ENCODE assay signal across 11 cellular contexts in genomic region chr7:45035909-45036308, GRCh38. TPM values are rescaled to one million over a fixed set of nuclear protein-coding genes. Genes with fewer than 3 reads are reported as not detected.
DNase-seq lines count a peak whose midpoint lies in the region; ATAC-seq and TF ChIP-seq lines count a peak whose summit lies in the region.
"Had no signal": no experiment of that assay in that cellular context is flagged by ENCODE, and none has a peak within 500 bp of the region (broad histone marks: within the 10 kb centered on the region; RNA-seq: fewer than 3 reads in every experiment).

No MANE protein-coding gene starts in this region.

- ATAC-seq in activated naive CD4-positive, alpha-beta T cell treated with anti-CD3 and anti-CD28 coated beads, Interleukin-2, amount 50 U/mL, for 72 hours, result peak; percentile 22 to 35
- ATAC-seq in naive thymus-derived CD8-positive, alpha-beta T cell, result peak; percentile 37 to 66

- H3K9me3 Mint-ChIP-seq in IgD-negative memory B cell, result no peaks in the 10 kb centered on the region
- no peaks in the 10 kb centered on the region for H3K9me3 Mint-ChIP-seq in activated naive CD4-positive, alpha-beta T cell treated with anti-CD3 and anti-CD28 coated beads, Interleukin-2, amount 50 U/mL, for 72 hours
- no peaks in the 10 kb centered on the region for H3K9me3 Mint-ChIP-seq in naive thymus-derived CD8-positive, alpha-beta T cell
- H3K9me3 Mint-ChIP-seq: GM23338 had no signal

- no peak for TF ChIP-seq CTCF in GM10266 (IDR thresholded peaks at IDR 0.05; ENCODE audit: control insufficient read depth, insufficient read depth, low read depth, missing control alignments)

- DNase-seq in NCI-H1417 (lab: John Stamatoyannopoulos, UW) (peak in 2 of 3 experiments; percentile 29 to 67), NCI-H1417 treated with DMSO at 0.1 percent for 48 hours (lab: John Stamatoyannopoulos, UW) (no peak), NCI-H2107 treated with DMSO at 0.1 percent for 48 hours (lab: John Stamatoyannopoulos, UW; ENCODE audit: unreplicated experiment) (no peak), NCI-H526 (lab: John Stamatoyannopoulos, UW) (no peak), GM10266 (ENCODE audit: extremely low spot score) (no peak)
- no peak for DNase-seq in activated naive CD4-positive, alpha-beta T cell treated with anti-CD3 and anti-CD28 coated beads, Interleukin-2, amount 50 U/mL, for 72 hours (ENCODE audit: low spot score in 2 of 2)
- peak in 2 of 10 donors; percentile 27 to 29 for DNase-seq in naive thymus-derived CD8-positive, alpha-beta T cell
- DNase-seq: activated CD4-positive, CD25-positive, alpha-beta regulatory T cell treated with anti-CD3 and anti-CD28 coated beads, Interleukin-2, amount 50 U/mL, for 72 hours; NCI-H2107 had no signal

- peaks cover 39 to 45% (median 44%) of the 10 kb centered on the region in 3 donors for H3K4me1 Mint-ChIP-seq in IgD-negative memory B cell
- peaks cover 42 to 84% (median 80%) of the 10 kb centered on the region in 4 donors for H3K4me1 Mint-ChIP-seq in naive thymus-derived CD8-positive, alpha-beta T cell

- H3K4me3 Mint-ChIP-seq in IgD-negative memory B cell, result peak overlapping the region; percentile 4 to 90 (median 63)
- peak overlapping the region; percentile 62 to 90 (median 86) for H3K4me3 Mint-ChIP-seq in naive thymus-derived CD8-positive, alpha-beta T cell
- H3K4me3 Mint-ChIP-seq: GM23338 had no signal

- no peaks in the 10 kb centered on the region for H3K27me3 Mint-ChIP-seq in IgD-negative memory B cell
- no peaks in the 10 kb centered on the region for H3K27me3 Mint-ChIP-seq in naive thymus-derived CD8-positive, alpha-beta T cell

- POLR2A ChIA-PET in naive thymus-derived CD8-positive, alpha-beta T cell (lab: Charles Lee), result interaction anchor here (0.7 to 17.7 kb wide), 9 partner anchors 9 to 430 kb away, joined by 3 to 314 read pairs (median 5); partner anchors contain the start of genes CCM2 and MYO1G

- peak overlapping the region; percentile 36 to 71 (median 39) for H3K27ac Mint-ChIP-seq in IgD-negative memory B cell
- peak overlapping the region; percentile 80 to 88 for H3K27ac Mint-ChIP-seq in activated naive CD4-positive, alpha-beta T cell treated with anti-CD3 and anti-CD28 coated beads, Interleukin-2, amount 50 U/mL, for 72 hours
- peak overlapping the region; percentile 74 to 94 (median 90) for H3K27ac Mint-ChIP-seq in naive thymus-derived CD8-positive, alpha-beta T cell
- H3K27ac Mint-ChIP-seq: GM23338 had no signal

- H3K36me3 Mint-ChIP-seq in IgD-negative memory B cell, result peaks cover 6% of the 10 kb centered on the region
- H3K36me3 Mint-ChIP-seq in activated naive CD4-positive, alpha-beta T cell treated with anti-CD3 and anti-CD28 coated beads, Interleukin-2, amount 50 U/mL, for 72 hours, result peaks cover 27 to 30% of the 10 kb centered on the region in 2 donors
- peaks cover 5 to 84% (median 17%) of the 10 kb centered on the region in 3 donors for H3K36me3 Mint-ChIP-seq in naive thymus-derived CD8-positive, alpha-beta T cell

RNA-seq across cellular contexts. Expression of gene CCM2, which starts 35.9 kb away (rescaled TPM):
- 81.8 TPM for polyA plus RNA-seq in IgD-negative memory B cell
- total RNA-seq in activated naive CD4-positive, alpha-beta T cell treated with anti-CD3 and anti-CD28 coated beads, Interleukin-2, amount 50 U/mL, for 72 hours, result 100 to 1,000 TPM in 1 of 2 donors, 10 to 100 TPM in 1; 79.2 to 130 TPM
- total RNA-seq in naive thymus-derived CD8-positive, alpha-beta T cell, result 100 to 1,000 TPM; 160 to 167 TPM
- 10 to 100 TPM; 49.9 to 81.7 (median 63.2) TPM for polyA plus RNA-seq in naive thymus-derived CD8-positive, alpha-beta T cell

RNA-seq across cellular contexts. Expression of gene NACAD, which starts 52.9 kb away (rescaled TPM):
- polyA plus RNA-seq in IgD-negative memory B cell, result not detected
- under 1 TPM; 0.09 to 0.19 TPM for total RNA-seq in activated naive CD4-positive, alpha-beta T cell treated with anti-CD3 and anti-CD28 coated beads, Interleukin-2, amount 50 U/mL, for 72 hours
- total RNA-seq in naive thymus-derived CD8-positive, alpha-beta T cell, result under 1 TPM; 0.13 to 0.16 TPM
- polyA plus RNA-seq in naive thymus-derived CD8-positive, alpha-beta T cell, result under 1 TPM; 0.06 to 0.15 (median 0.15) TPM

RNA-seq across cellular contexts. Expression of gene MYO1G, which starts 57.1 kb away (rescaled TPM):
- polyA plus RNA-seq in IgD-negative memory B cell, result 167 TPM
- 100 to 1,000 TPM; 361 to 532 TPM for total RNA-seq in activated naive CD4-positive, alpha-beta T cell treated with anti-CD3 and anti-CD28 coated beads, Interleukin-2, amount 50 U/mL, for 72 hours
- 10 to 100 TPM; 44.4 to 44.5 TPM for total RNA-seq in naive thymus-derived CD8-positive, alpha-beta T cell
- polyA plus RNA-seq in naive thymus-derived CD8-positive, alpha-beta T cell, result 100 to 1,000 TPM in 1 of 3 donors, 10 to 100 TPM in 2; 60.0 to 106 (median 73.8) TPM

Comparison
In these comparisons a context has a peak if more than half of its experiments do, and no peak if none do; other contexts are left out.
1. DNase-seq: peak in NCI-H1417 (2 of 3); none in NCI-H1417 treated with DMSO at 0.1 percent for 48 hours (single experiment), activated naive CD4-positive, alpha-beta T cell treated with anti-CD3 and anti-CD28 coated beads, Interleukin-2, amount 50 U/mL, for 72 hours (0 of 2), NCI-H2107 treated with DMSO at 0.1 percent for 48 hours (single experiment), NCI-H526 (0 of 2) and GM10266 (single experiment).
2. H3K27ac Mint-ChIP-seq: peak in every context shown above with its lines; median percentile 90 in naive thymus-derived CD8-positive, alpha-beta T cell; 84 in activated naive CD4-positive, alpha-beta T cell treated with anti-CD3 and anti-CD28 coated beads, Interleukin-2, amount 50 U/mL, for 72 hours; 39 in IgD-negative memory B cell.
3. RNA of gene MYO1G, which starts 57.1 kb away (total RNA-seq): 361 to 532 TPM in activated naive CD4-positive, alpha-beta T cell treated with anti-CD3 and anti-CD28 coated beads, Interleukin-2, amount 50 U/mL, for 72 hours; 44.4 to 44.5 TPM in naive thymus-derived CD8-positive, alpha-beta T cell; every median in the first group is over 4 times any median in the second.